9 cellular contexts compared by ENCODE assay signal in genomic region chr20:38167851-38168760, GRCh38. TPM values are rescaled to one million over a fixed set of nuclear protein-coding genes. Genes with fewer than 3 reads are reported as not detected.
DNase-seq lines count a peak whose midpoint lies in the region; ATAC-seq and TF ChIP-seq lines count a peak whose summit lies in the region.
"Had no signal": no experiment of that assay in that cellular context is flagged by ENCODE, and none has a peak within 500 bp of the region (broad histone marks: within the 10 kb centered on the region; RNA-seq: fewer than 3 reads in every experiment).

No MANE protein-coding gene starts in this region.

- H3K4me3 ChIP-seq in astrocyte of the cerebellum (ENCODE audit: low read depth, low read length): no peak overlapping the region
- no peak overlapping the region for H3K4me3 ChIP-seq in vagina

- H3K36me3 Mint-ChIP-seq in activated T-cell treated with anti-CD3 and anti-CD28 coated beads, Interleukin-2, amount 50 U/mL, for 24 hours (ENCODE audit: low read depth): no peaks in the 10 kb centered on the region
- H3K36me3 Mint-ChIP-seq: CD4-positive, alpha-beta memory T cell had no signal

- H3K27ac ChIP-seq in layer of hippocampus (ENCODE audit: low read depth, low read length): peak overlapping the region; percentile 22
- H3K27ac ChIP-seq in vagina: peak overlapping the region; percentile 53

- no peaks in the 10 kb centered on the region for H3K27me3 ChIP-seq in layer of hippocampus (ENCODE audit: control insufficient read depth, insufficient read depth, low read length)
- no peaks in the 10 kb centered on the region for H3K27me3 ChIP-seq in vagina

- no peak for DNase-seq in activated T-cell treated with anti-CD3 and anti-CD28 coated beads, Interleukin-2, amount 50 U/mL, for 24 hours
- no peak for DNase-seq in activated T-cell treated with anti-CD3 and anti-CD28 coated beads, Interleukin-2, amount 50 U/mL, for 48 hours
- DNase-seq in astrocyte of the cerebellum (ENCODE audit: low read depth) (peak; percentile 77), vagina (ENCODE audit: extremely low spot score in 2 of 2) (peak in 1 of 2 donors; percentile 91), NCI-H2029 treated with DMSO at 0.1 percent for 48 hours (lab: John Stamatoyannopoulos, UW) (no peak)
- DNase-seq in effector CD8-positive, alpha-beta T cell (lab: John Stamatoyannopoulos, UW): no peak

- no peaks in the 10 kb centered on the region for H3K9me3 Mint-ChIP-seq in activated T-cell treated with anti-CD3 and anti-CD28 coated beads, Interleukin-2, amount 50 U/mL, for 24 hours
- H3K9me3 Mint-ChIP-seq: CD4-positive, alpha-beta memory T cell had no signal

- peaks cover 35% of the 10 kb centered on the region for H3K27me3 Mint-ChIP-seq in activated T-cell treated with anti-CD3 and anti-CD28 coated beads, Interleukin-2, amount 50 U/mL, for 24 hours

- in situ Hi-C loops in astrocyte of the cerebellum (cut with HindIII; ENCODE audit: low sequenced_read_pairs): loop anchor here (5.0 kb wide), 1 partner anchor 96 kb away; no protein-coding TSS in a partner anchor

- TF ChIP-seq CTCF in astrocyte of the cerebellum (IDR thresholded peaks at IDR 0.05; ENCODE audit: low read depth, low read length, missing control alignments) (no peak), vagina (IDR thresholded peaks at IDR 0.05) (no peak)

- H3K36me3 ChIP-seq in vagina: no peaks in the 10 kb centered on the region

- peak overlapping the region; percentile 27 for H3K27ac Mint-ChIP-seq in activated T-cell treated with anti-CD3 and anti-CD28 coated beads, Interleukin-2, amount 50 U/mL, for 24 hours
- H3K27ac Mint-ChIP-seq: CD4-positive, alpha-beta memory T cell had no signal

- TF ChIP-seq POLR2A in vagina (IDR thresholded peaks at IDR 0.05): no peak

- H3K9me3 ChIP-seq in vagina: no peaks in the 10 kb centered on the region

- no peak for ATAC-seq in esophagus mucosa

- intact Hi-C loops in vagina (cut with DNase I): loop anchor here (5.0 kb wide), 2 partner anchors 49 to 96 kb away; no protein-coding TSS in a partner anchor

- H3K4me1 Mint-ChIP-seq in activated T-cell treated with anti-CD3 and anti-CD28 coated beads, Interleukin-2, amount 50 U/mL, for 24 hours (ENCODE audit: low read depth): peaks cover 18% of the 10 kb centered on the region

- peaks cover 72% of the 10 kb centered on the region for H3K4me1 ChIP-seq in vagina

- H3K4me3 Mint-ChIP-seq in activated T-cell treated with anti-CD3 and anti-CD28 coated beads, Interleukin-2, amount 50 U/mL, for 24 hours: no peak overlapping the region
- H3K4me3 Mint-ChIP-seq: CD4-positive, alpha-beta memory T cell had no signal

RNA-seq across cellular contexts. Expression of gene TGM2, which starts 3.0 kb away (rescaled TPM):
- total RNA-seq in vagina: 92.8 TPM
- total RNA-seq in esophagus mucosa: 9.6 TPM
